In genomic region chr1:168340796-168341510, GRCh38 we compare ENCODE assay signal across 22 cellular contexts.
DNase-seq lines count a peak whose midpoint lies in the region; ATAC-seq and TF ChIP-seq lines count a peak whose summit lies in the region.
"Had no signal": no experiment of that assay in that cellular context is flagged by ENCODE, and none has a peak within 500 bp of the region (broad histone marks: within the 10 kb centered on the region; RNA-seq: fewer than 3 reads in every experiment).

No MANE protein-coding gene starts in this region.

- H3K4me1 Mint-ChIP-seq in activated T-cell treated with anti-CD3 and anti-CD28 coated beads, Interleukin-2, amount 50 U/mL, for 72 hours (ENCODE audit: low read depth), result peaks cover 42% of the 10 kb centered on the region
- peaks cover 24% of the 10 kb centered on the region for H3K4me1 Mint-ChIP-seq in activated T-cell treated with anti-CD3 and anti-CD28 coated beads, Interleukin-2, amount 50 U/mL, for 4 hours (ENCODE audit: low read depth)
- H3K4me1 Mint-ChIP-seq in activated T-helper 17 cell treated with anti-CD3 and anti-CD28 coated beads, Interleukin-2, amount 50 U/mL, for 72 hours, result peaks cover 27% of the 10 kb centered on the region

- H3K4me3 ChIP-seq in psoas muscle, result no peak overlapping the region
- H3K4me3 ChIP-seq: breast epithelium, dorsolateral prefrontal cortex, esophagus squamous epithelium, heart left ventricle, vagina had no signal

- no peaks in the 10 kb centered on the region for H3K27me3 ChIP-seq in psoas muscle (ENCODE audit: insufficient read depth in 3 of 3, low read length in 2 of 3)
- H3K27me3 ChIP-seq: breast epithelium, dorsolateral prefrontal cortex, esophagus squamous epithelium, heart left ventricle, vagina had no signal

- H3K36me3 Mint-ChIP-seq in activated T-cell treated with anti-CD3 and anti-CD28 coated beads, Interleukin-2, amount 50 U/mL, for 72 hours (ENCODE audit: insufficient read depth in 2 of 2), result no peaks in the 10 kb centered on the region
- no peaks in the 10 kb centered on the region for H3K36me3 Mint-ChIP-seq in activated T-cell treated with anti-CD3 and anti-CD28 coated beads, Interleukin-2, amount 50 U/mL, for 4 hours (ENCODE audit: insufficient read depth)
- no peaks in the 10 kb centered on the region for H3K36me3 Mint-ChIP-seq in activated T-helper 17 cell treated with anti-CD3 and anti-CD28 coated beads, Interleukin-2, amount 50 U/mL, for 72 hours (ENCODE audit: low read depth)
- H3K36me3 Mint-ChIP-seq: activated naive CD8-positive, alpha-beta T cell; CD8-positive, alpha-beta T cell had no signal

- intact Hi-C loops in psoas muscle (cut with DNase I), result loop anchor here (5.0 to 10.0 kb wide), 4 partner anchors 101 to 1006 kb away; no protein-coding TSS in a partner anchor

- H3K36me3 ChIP-seq in psoas muscle (ENCODE audit: insufficient read depth in 1 of 2, low read depth in 1 of 2), result no peaks in the 10 kb centered on the region
- H3K36me3 ChIP-seq: breast epithelium, esophagus squamous epithelium, heart left ventricle, vagina had no signal

- no peak overlapping the region for H3K27ac ChIP-seq in psoas muscle
- H3K27ac ChIP-seq: breast epithelium, esophagus squamous epithelium had no signal

- DNase-seq in activated T-cell treated with anti-CD3 and anti-CD28 coated beads, Interleukin-2, amount 50 U/mL, for 72 hours, result no peak
- DNase-seq in activated T-cell treated with anti-CD3 and anti-CD28 coated beads, Interleukin-2, amount 50 U/mL, for 4 hours, result no peak
- DNase-seq in NOMO-1 treated with dmso at 0.1 percent for 144 hours (lab: John Stamatoyannopoulos, UW; ENCODE audit: unreplicated experiment), result peak; percentile 62
- DNase-seq in stimulated activated naive CD8-positive, alpha-beta T cell treated with anti-CD3 and anti-CD28 coated beads, Interleukin-15, Interleukin-2, amounts not matched to agents 100 U/mL and 50 U/mL, for 24 hours, result no peak
- no peak for DNase-seq in KG1 (lab: John Stamatoyannopoulos, UW)
- DNase-seq in psoas muscle, result no peak
- DNase-seq: activated CD8-positive, alpha-beta memory T cell treated with anti-CD3 and anti-CD28 coated beads, Interleukin-2, amount 50 U/mL, for 48 hours; CD8-positive, alpha-beta T cell; dorsolateral prefrontal cortex; esophagus squamous epithelium; H9; heart left ventricle; mesendoderm; NCI-H1048; NCI-H524 had no signal

- TF ChIP-seq CTCF in psoas muscle (IDR thresholded peaks at IDR 0.05), result no peak

- H3K9me3 Mint-ChIP-seq in activated T-cell treated with anti-CD3 and anti-CD28 coated beads, Interleukin-2, amount 50 U/mL, for 72 hours, result no peaks in the 10 kb centered on the region
- H3K9me3 Mint-ChIP-seq in activated T-cell treated with anti-CD3 and anti-CD28 coated beads, Interleukin-2, amount 50 U/mL, for 4 hours, result no peaks in the 10 kb centered on the region
- H3K9me3 Mint-ChIP-seq in activated T-helper 17 cell treated with anti-CD3 and anti-CD28 coated beads, Interleukin-2, amount 50 U/mL, for 72 hours, result no peaks in the 10 kb centered on the region
- H3K9me3 Mint-ChIP-seq: CD8-positive, alpha-beta T cell; neural crest cell had no signal

- H3K4me3 Mint-ChIP-seq in activated T-cell treated with anti-CD3 and anti-CD28 coated beads, Interleukin-2, amount 50 U/mL, for 72 hours, result peak overlapping the region; percentile 57 to 60
- no peak overlapping the region for H3K4me3 Mint-ChIP-seq in activated T-cell treated with anti-CD3 and anti-CD28 coated beads, Interleukin-2, amount 50 U/mL, for 4 hours
- H3K4me3 Mint-ChIP-seq in activated T-helper 17 cell treated with anti-CD3 and anti-CD28 coated beads, Interleukin-2, amount 50 U/mL, for 72 hours, result peak overlapping the region; percentile 21
- H3K4me3 Mint-ChIP-seq: activated naive CD8-positive, alpha-beta T cell; CD8-positive, alpha-beta T cell; H9; neural crest cell had no signal

- ATAC-seq in activated T-cell treated with anti-CD3 and anti-CD28 coated beads, Interleukin-2, amount 50 U/mL, for 72 hours (replicated peaks in 1 of 2), result peak; percentile 39 to 53
- ATAC-seq in activated T-cell treated with anti-CD3 and anti-CD28 coated beads, Interleukin-2, amount 50 U/mL, for 4 hours, result no peak
- ATAC-seq in activated T-helper 17 cell treated with anti-CD3 and anti-CD28 coated beads, Interleukin-2, amount 50 U/mL, for 72 hours (replicated peaks), result peak; percentile 53
- peak; percentile 44 for ATAC-seq in stimulated activated naive CD8-positive, alpha-beta T cell treated with anti-CD3 and anti-CD28 coated beads, Interleukin-15, Interleukin-2, amounts not matched to agents 100 U/mL and 50 U/mL, for 24 hours
- ATAC-seq in GM21360 (IDR thresholded peaks at IDR 0.05; ENCODE audit: unreplicated experiment), result no peak
- ATAC-seq in psoas muscle, result no peak
- ATAC-seq: CD8-positive, alpha-beta T cell; Panc1 had no signal

- H3K4me1 ChIP-seq in psoas muscle, result peaks cover 5% of the 10 kb centered on the region

- H3K9me3 ChIP-seq in psoas muscle, result no peaks in the 10 kb centered on the region
- H3K9me3 ChIP-seq: breast epithelium, esophagus squamous epithelium, vagina had no signal

- 75 to 94% (median 84%) methylated on average over 3 of the region's 3 CpGs for WGBS in psoas muscle, 3 donors

- peak overlapping the region; percentile 27 for H3K27ac Mint-ChIP-seq in activated T-cell treated with anti-CD3 and anti-CD28 coated beads, Interleukin-2, amount 50 U/mL, for 72 hours
- peak overlapping the region; percentile 34 for H3K27ac Mint-ChIP-seq in activated T-helper 17 cell treated with anti-CD3 and anti-CD28 coated beads, Interleukin-2, amount 50 U/mL, for 72 hours
- H3K27ac Mint-ChIP-seq: activated naive CD8-positive, alpha-beta T cell; H9 had no signal

- no peaks in the 10 kb centered on the region for H3K27me3 Mint-ChIP-seq in activated T-cell treated with anti-CD3 and anti-CD28 coated beads, Interleukin-2, amount 50 U/mL, for 72 hours (ENCODE audit: low read depth)
- peaks cover 3% of the 10 kb centered on the region for H3K27me3 Mint-ChIP-seq in activated T-cell treated with anti-CD3 and anti-CD28 coated beads, Interleukin-2, amount 50 U/mL, for 4 hours (ENCODE audit: low read depth)
- H3K27me3 Mint-ChIP-seq in activated T-helper 17 cell treated with anti-CD3 and anti-CD28 coated beads, Interleukin-2, amount 50 U/mL, for 72 hours, result no peaks in the 10 kb centered on the region
- H3K27me3 Mint-ChIP-seq: activated naive CD8-positive, alpha-beta T cell had no signal

Comparison
In these comparisons a context has a peak if more than half of its experiments do, and no peak if none do; other contexts are left out.
1. ATAC-seq: peak in activated T-cell treated with anti-CD3 and anti-CD28 coated beads, Interleukin-2, amount 50 U/mL, for 72 hours (2 of 2), activated T-helper 17 cell treated with anti-CD3 and anti-CD28 coated beads, Interleukin-2, amount 50 U/mL, for 72 hours (single experiment) and stimulated activated naive CD8-positive, alpha-beta T cell treated with anti-CD3 and anti-CD28 coated beads, Interleukin-15, Interleukin-2, amounts not matched to agents 100 U/mL and 50 U/mL, for 24 hours (single experiment); none in activated T-cell treated with anti-CD3 and anti-CD28 coated beads, Interleukin-2, amount 50 U/mL, for 4 hours (0 of 2), GM21360 (single experiment) and psoas muscle (0 of 4).